1 cellular context compared by ENCODE assay signal in the genomic region with DNA sequence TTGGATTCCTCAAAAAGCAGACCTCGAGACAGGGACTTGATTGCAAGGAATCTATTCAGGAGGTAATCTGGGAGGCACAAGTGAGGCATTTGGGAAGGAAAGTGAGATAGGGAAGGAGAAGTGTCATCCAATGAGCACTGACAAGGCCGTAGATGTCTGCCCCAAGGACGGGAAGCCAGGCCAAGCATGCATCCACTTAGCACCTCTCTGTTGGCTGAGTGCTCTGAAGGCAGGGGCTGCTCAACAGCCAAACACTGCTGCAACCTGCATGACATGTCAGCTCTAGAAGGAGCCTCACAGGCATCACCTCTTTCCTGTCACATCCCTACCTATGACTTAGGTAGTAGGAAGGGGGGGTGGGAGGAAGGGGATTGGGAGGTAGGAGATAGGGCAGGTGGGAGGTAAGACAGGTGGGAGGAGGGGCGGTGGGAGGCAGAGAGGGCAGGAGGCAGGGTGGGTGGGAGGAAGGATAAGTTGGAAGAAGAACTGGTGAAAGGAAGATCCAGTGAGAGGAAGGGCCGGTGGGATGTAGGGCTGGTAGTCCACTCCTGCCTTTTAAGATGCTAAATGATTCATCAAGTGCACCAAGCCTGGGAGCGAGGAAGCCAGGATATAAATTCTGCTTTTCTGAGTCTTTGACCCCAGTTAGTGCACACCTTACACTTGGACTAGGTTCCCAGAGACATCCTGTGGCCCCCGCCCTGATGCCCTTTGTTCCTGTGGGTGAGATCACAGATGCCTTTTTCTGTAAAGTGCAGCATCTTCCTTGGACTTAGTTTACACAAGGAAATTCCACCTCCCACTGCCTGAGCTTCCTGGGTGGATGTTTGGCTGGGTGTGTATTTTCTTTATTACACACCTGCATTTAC.
TF ChIP-seq lines count a peak whose summit lies in the region.

No MANE protein-coding gene starts in this region.

TF ChIP-seq in HEK293, 187 proteins besides CTCF, POLR2A, EP300 and RAD21:
- TF ChIP-seq ZFHX2 (tag by site-specific recombination; conservative IDR thresholded peaks at IDR 0.05) (0 out of 2 replicates have a peak, but pooled peaks have one; percentile 13), EGR2 (tag by site-specific recombination; IDR thresholded peaks at IDR 0.05; ENCODE audit: low read depth) (peak; percentile 66), ZNF280C (tag by site-specific recombination; IDR thresholded peaks at IDR 0.05) (no peak), ZNF623 (tag by site-specific recombination; IDR thresholded peaks at IDR 0.05) (no peak), ZNF561 (tag by site-specific recombination; IDR thresholded peaks at IDR 0.05; ENCODE audit: borderline replicate concordance) (no peak)
